In genomic region chr3:190644766-190645165, GRCh38 we compare ENCODE assay signal across 19 cellular contexts.
DNase-seq lines count a peak whose midpoint lies in the region; ATAC-seq and TF ChIP-seq lines count a peak whose summit lies in the region.
"Had no signal": no experiment of that assay in that cellular context is flagged by ENCODE, and none has a peak within 500 bp of the region (broad histone marks: within the 10 kb centered on the region; RNA-seq: fewer than 3 reads in every experiment).

No MANE protein-coding gene starts in this region.

- H2AFZ ChIP-seq in IMR-90 (replicated peaks; ENCODE audit: low read length, poor library complexity) = no peak overlapping the region

- no peak overlapping the region for H2BK20ac ChIP-seq in IMR-90 (ENCODE audit: low read depth, low read length)

- peaks cover 1% of the 10 kb centered on the region; the same call in 1 of the 2 replicates for H3K36me3 ChIP-seq in IMR-90 (ENCODE audit: control insufficient read depth, insufficient read depth, low read length)
- H3K36me3 ChIP-seq in left lung = peaks cover 0 to 41% of the 10 kb centered on the region in 2 donors
- H3K36me3 ChIP-seq in upper lobe of left lung = peaks cover 0 to 15% (median 0%) of the 10 kb centered on the region in 4 donors

- no peak for TF ChIP-seq CTCF in IMR-90 (conservative IDR thresholded peaks at IDR 0.05; ENCODE audit: low read depth, low read length)
- TF ChIP-seq CTCF in choroid plexus epithelial cell (conservative IDR thresholded peaks at IDR 0.05; ENCODE audit: low read depth, low read length) = no peak
- no peak for TF ChIP-seq CTCF in left lung (IDR thresholded peaks at IDR 0.05)
- TF ChIP-seq CTCF in upper lobe of left lung (IDR thresholded peaks at IDR 0.05) = no peak
- TF ChIP-seq CTCF in GM10266 (IDR thresholded peaks at IDR 0.05; ENCODE audit: control insufficient read depth, insufficient read depth, low read depth, missing control alignments) = no peak

- no peak for TF ChIP-seq RAD21 in IMR-90 (IDR thresholded peaks at IDR 0.05; ENCODE audit: low read length)

- H4K5ac ChIP-seq in IMR-90 (ENCODE audit: low read depth, low read length) = no peak overlapping the region

- H3K4ac ChIP-seq in IMR-90 (ENCODE audit: low read depth, low read length) = no peak overlapping the region

- H2BK15ac ChIP-seq in IMR-90 (ENCODE audit: low read depth, low read length) = no peak overlapping the region

- H3K56ac ChIP-seq in IMR-90 (ENCODE audit: extremely low read depth, insufficient read depth, low read length) = no peak overlapping the region

- CTCF ChIA-PET in IMR-90 (lab: Yijun Ruan, JAX) = no interaction called here

- H3K14ac ChIP-seq in IMR-90 (replicated peaks; ENCODE audit: low read depth, low read length) = no peak overlapping the region

- H4K20me1 ChIP-seq in IMR-90 (ENCODE audit: insufficient read depth, low read length) = no peaks in the 10 kb centered on the region

- WGBS in IMR-90 (ENCODE audit: extremely low coverage in 2 of 2, insufficient read length in 1 of 2), 2 experiments = no CpG with 5 or more reads among the region's 5 CpGs
- 87 to 93% methylated on average over 5 of the region's 5 CpGs for WGBS in upper lobe of left lung, 2 donors

- H3K9me3 ChIP-seq in IMR-90 (ENCODE audit: control insufficient read depth, insufficient read depth, low read length) = no peaks in the 10 kb centered on the region
- no peaks in the 10 kb centered on the region for H3K9me3 ChIP-seq in left lung
- H3K9me3 ChIP-seq in upper lobe of left lung = no peaks in the 10 kb centered on the region
- H3K9me3 ChIP-seq: tibial artery had no signal

- in situ Hi-C loops in IMR-90 (cut with MboI; ENCODE audit: low sequenced_read_pairs) = no loop called here

- TF ChIP-seq POLR2A in IMR-90 (IDR thresholded peaks at IDR 0.05; ENCODE audit: low read depth, low read length) = no peak
- TF ChIP-seq POLR2A in upper lobe of left lung (IDR thresholded peaks at IDR 0.05) = no peak

- H3K9me1 ChIP-seq in IMR-90 (ENCODE audit: insufficient read depth, low read length) = 0 out of 2 replicates have a peak, but pooled peaks cover 3% of the 10 kb centered on the region

- no peak overlapping the region for H3K23ac ChIP-seq in IMR-90 (ENCODE audit: low read depth, low read length)

- intact Hi-C loops in IMR-90 (cut with micrococcal nuclease) = no loop called here
- intact Hi-C loops in left lung (cut with DNase I) = no loop called here

- H4K91ac ChIP-seq in IMR-90 (ENCODE audit: insufficient read depth, low read depth, low read length) = no peak overlapping the region

- H4K8ac ChIP-seq in IMR-90 (ENCODE audit: low read depth in 2 of 2, low read length in 2 of 2) = no peak overlapping the region

- H3K9ac ChIP-seq in IMR-90 (ENCODE audit: low read depth, low read length) = no peak overlapping the region

- H3K4me3 ChIP-seq in IMR-90 (ENCODE audit: insufficient read depth, low read depth, low read length) (no peak overlapping the region), choroid plexus epithelial cell (ENCODE audit: low read depth, low read length) (no peak overlapping the region), left lung (no peak overlapping the region), upper lobe of left lung (no peak overlapping the region)
- H3K4me3 ChIP-seq: tibial artery had no signal

- no peak for TF ChIP-seq EP300 in upper lobe of left lung (IDR thresholded peaks at IDR 0.05)

- H2BK5ac ChIP-seq in IMR-90 (ENCODE audit: low read depth, low read length, poor library complexity, severe bottlenecking) = no peak overlapping the region

- dilution Hi-C loops in IMR-90 (cut with HindIII; ENCODE audit: low sequenced_read_pairs, unreplicated experiment) = no loop called here

- no peak overlapping the region for H2BK120ac ChIP-seq in IMR-90 (ENCODE audit: low read depth, low read length)

- no peak overlapping the region for H2AK9ac ChIP-seq in IMR-90 (replicated peaks; ENCODE audit: low read depth, low read length, poor library complexity)

- no peak overlapping the region for H3K27ac ChIP-seq in IMR-90 (ENCODE audit: insufficient read depth, low read length)
- no peak overlapping the region for H3K27ac ChIP-seq in left lung
- H3K27ac ChIP-seq in upper lobe of left lung = no peak overlapping the region
- H3K27ac ChIP-seq: RWPE1, tibial artery had no signal

- no peaks in the 10 kb centered on the region for H3K27me3 ChIP-seq in IMR-90 (ENCODE audit: control insufficient read depth, insufficient read depth, low read length)
- H3K27me3 ChIP-seq in left lung = no peaks in the 10 kb centered on the region
- no peaks in the 10 kb centered on the region for H3K27me3 ChIP-seq in upper lobe of left lung
- H3K27me3 ChIP-seq: tibial artery had no signal

- ATAC-seq in IMR-90 (ENCODE audit: low read depth) = no peak
- no peak for ATAC-seq in left lung
- no peak for ATAC-seq in upper lobe of left lung (ENCODE audit: low FRiP score in 2 of 2)
- ATAC-seq: natural killer cell; stimulated activated naive CD8-positive, alpha-beta T cell treated with anti-CD3 and anti-CD28 coated beads, Interleukin-15, Interleukin-2, amounts not matched to agents 100 U/mL and 50 U/mL, for 24 hours had no signal

- H3K4me1 ChIP-seq in IMR-90 (ENCODE audit: control insufficient read depth, insufficient read depth, low read length) (no peaks in the 10 kb centered on the region), left lung (no peaks in the 10 kb centered on the region), upper lobe of left lung (no peaks in the 10 kb centered on the region)
- H3K4me1 ChIP-seq: tibial artery had no signal

- no TSS peak for BruUV-seq in IMR-90 (replicated peaks; lab: Mats Ljungman, UMichigan)

- no peak overlapping the region for H3K18ac ChIP-seq in IMR-90 (ENCODE audit: low read depth, low read length)

- no peaks in the 10 kb centered on the region for H3K79me1 ChIP-seq in IMR-90 (ENCODE audit: low read depth in 1 of 2, low read length in 2 of 2)

- no peak overlapping the region for H2AK5ac ChIP-seq in IMR-90 (ENCODE audit: low read depth, low read length)

- POLR2A ChIA-PET in IMR-90 (lab: Charles Lee; ENCODE audit: unreplicated experiment) = no interaction called here

- DNase-seq in EL (peak; percentile 45), IMR-90 (peak; percentile 67), choroid plexus epithelial cell (ENCODE audit: low read depth) (peak; percentile 14), iris pigment epithelial cell (ENCODE audit: low read depth) (peak; percentile 11), left lung (no peak), upper lobe of left lung (no peak), GM10266 (ENCODE audit: extremely low spot score) (no peak), germinal center (ENCODE audit: low spot score) (no peak)
- DNase-seq: activated CD4-positive, alpha-beta T cell treated with anti-CD3 and anti-CD28 coated beads for 48 hours; AML-193; amniotic stem cell; DMS79; effector CD8-positive, alpha-beta T cell; H7; natural killer cell; NCI-H2081; stimulated activated naive CD8-positive, alpha-beta T cell treated with anti-CD3 and anti-CD28 coated beads, Interleukin-15, Interleukin-2, amounts not matched to agents 100 U/mL and 50 U/mL, for 24 hours; tibial artery had no signal

- no peak overlapping the region for H3K4me2 ChIP-seq in IMR-90 (ENCODE audit: low read depth, low read length)

TF ChIP-seq in IMR-90, 13 proteins besides CTCF, POLR2A, EP300 and RAD21:
- TF ChIP-seq NFE2L2 (IDR thresholded peaks at IDR 0.05; ENCODE audit: low read depth, low read length) = no peak
- no peak for TF ChIP-seq SMC3 (IDR thresholded peaks at IDR 0.05; ENCODE audit: low read depth, low read length)
- TF ChIP-seq BHLHE40 (IDR thresholded peaks at IDR 0.05; ENCODE audit: low read depth, low read length) = peak; percentile 44; the same call in 1 of the 2 replicates
- TF ChIP-seq MAZ (IDR thresholded peaks at IDR 0.05; ENCODE audit: borderline replicate concordance, low read depth, low read length) = no peak
- no peak for TF ChIP-seq RFX5 (IDR thresholded peaks at IDR 0.05; ENCODE audit: low read depth, low read length)

Comparison
In these comparisons a context has a peak if more than half of its experiments do, and no peak if none do; other contexts are left out.
1. DNase-seq: peak in EL (single experiment), IMR-90 (single experiment), choroid plexus epithelial cell (single experiment) and iris pigment epithelial cell (single experiment); none in left lung (0 of 2), upper lobe of left lung (0 of 2), GM10266 (single experiment) and germinal center (single experiment).